ENCODE assay signal across 9 cellular contexts in genomic region chr19:2722541-2723344, GRCh38. TPM values are rescaled to one million over a fixed set of nuclear protein-coding genes. Genes with fewer than 3 reads are reported as not detected.
DNase-seq lines count a peak whose midpoint lies in the region; ATAC-seq and TF ChIP-seq lines count a peak whose summit lies in the region.
"Had no signal": no experiment of that assay in that cellular context is flagged by ENCODE, and none has a peak within 500 bp of the region (broad histone marks: within the 10 kb centered on the region; RNA-seq: fewer than 3 reads in every experiment).

No MANE protein-coding gene starts in this region.

- H4K8ac ChIP-seq in trophoblast cell (ENCODE audit: low read depth, low read length): no peak overlapping the region

- H4K91ac ChIP-seq in trophoblast cell (ENCODE audit: low read depth, low read length): no peak overlapping the region

- H3K9me3 Mint-ChIP-seq in activated CD4-positive, alpha-beta T cell treated with anti-CD3 and anti-CD28 coated beads, Interleukin-2, amount 10 ng/mL, durations not matched to agents 24 days and 14 days: no peaks in the 10 kb centered on the region

- H2BK12ac ChIP-seq in trophoblast cell (ENCODE audit: low read length): no peak overlapping the region

- no peak for ATAC-seq in HG03571 (IDR thresholded peaks at IDR 0.05; ENCODE audit: unreplicated experiment)
- ATAC-seq in HG02885 (IDR thresholded peaks at IDR 0.05; ENCODE audit: poor library complexity, unreplicated experiment): no peak

- no CpG with 5 or more reads among the region's 28 CpGs for WGBS in trophoblast cell (ENCODE audit: extremely low coverage, insufficient coverage, insufficient read length)

- H3K14ac ChIP-seq in trophoblast cell (ENCODE audit: low read length): no peak overlapping the region

- H3K36me3 Mint-ChIP-seq in activated CD4-positive, alpha-beta T cell treated with anti-CD3 and anti-CD28 coated beads, Interleukin-2, amount 10 ng/mL, durations not matched to agents 24 days and 14 days (ENCODE audit: low read depth): no peaks in the 10 kb centered on the region

- H3K27me3 Mint-ChIP-seq in activated CD4-positive, alpha-beta T cell treated with anti-CD3 and anti-CD28 coated beads, Interleukin-2, amount 10 ng/mL, durations not matched to agents 24 days and 14 days: peaks cover 25% of the 10 kb centered on the region

- no peak overlapping the region for H3K27ac ChIP-seq in SJCRH30
- no peak overlapping the region for H3K27ac ChIP-seq in trophoblast cell (ENCODE audit: low read depth, low read length)

- no peak overlapping the region for H3K18ac ChIP-seq in trophoblast cell (ENCODE audit: low read length)

- H3K4me3 Mint-ChIP-seq in activated CD4-positive, alpha-beta T cell treated with anti-CD3 and anti-CD28 coated beads, Interleukin-2, amount 10 ng/mL, durations not matched to agents 24 days and 14 days: no peak overlapping the region

- H2AFZ ChIP-seq in trophoblast cell (ENCODE audit: insufficient read depth, low read length, poor library complexity): no peak overlapping the region

- H3K4me3 ChIP-seq in SJCRH30: peak overlapping the region; percentile 33
- no peak overlapping the region for H3K4me3 ChIP-seq in fibroblast of the aortic adventitia (ENCODE audit: low read depth, low read length)
- no peak overlapping the region for H3K4me3 ChIP-seq in trophoblast cell (ENCODE audit: low read depth, low read length)

- H3K23ac ChIP-seq in trophoblast cell (ENCODE audit: low read length): no peak overlapping the region

- no peak overlapping the region for H3K9ac ChIP-seq in trophoblast cell (ENCODE audit: low read length)

- TF ChIP-seq CTCF in fibroblast of the aortic adventitia (IDR thresholded peaks at IDR 0.05; ENCODE audit: insufficient read depth, low read length): no peak

- no peak overlapping the region for H3K4ac ChIP-seq in trophoblast cell (ENCODE audit: low read depth, low read length)

- peaks cover 2% of the 10 kb centered on the region; the same call in 1 of the 2 replicates for H3K27me3 ChIP-seq in SJCRH30
- peaks cover 32% of the 10 kb centered on the region for H3K27me3 ChIP-seq in trophoblast cell (ENCODE audit: insufficient read depth, low read length)

- H3K27ac Mint-ChIP-seq in activated CD4-positive, alpha-beta T cell treated with anti-CD3 and anti-CD28 coated beads, Interleukin-2, amount 10 ng/mL, durations not matched to agents 24 days and 14 days: no peak overlapping the region

- no peak overlapping the region for H2AK5ac ChIP-seq in trophoblast cell (ENCODE audit: low read length)

- no peaks in the 10 kb centered on the region for H3K79me2 ChIP-seq in trophoblast cell (ENCODE audit: control insufficient read depth, insufficient read depth, low read length, poor library complexity)

- peak; percentile 83 for DNase-seq in ELR (ENCODE audit: low read depth)
- peak; percentile 60 to 63 for DNase-seq in SJCRH30
- peak; percentile 82 for DNase-seq in fibroblast of the aortic adventitia (ENCODE audit: low read depth)
- peak; percentile 50 to 70 for DNase-seq in trophoblast cell
- DNase-seq in NCI-H1105 (lab: John Stamatoyannopoulos, UW): no peak
- no peak for DNase-seq in activated CD4-positive, alpha-beta T cell treated with anti-CD3 and anti-CD28 coated beads, Interleukin-2, amount 10 ng/mL, durations not matched to agents 24 days and 14 days
- DNase-seq: activated T-cell treated with anti-CD3 and anti-CD28 coated beads for 4 hours had no signal

- no peak overlapping the region for H4K12ac ChIP-seq in trophoblast cell (ENCODE audit: low read depth, low read length)

- no peak overlapping the region for H2BK5ac ChIP-seq in trophoblast cell (ENCODE audit: low read depth, low read length, poor library complexity)

- H3K36me3 ChIP-seq in SJCRH30 (no peaks in the 10 kb centered on the region), trophoblast cell (ENCODE audit: control insufficient read depth in 1 of 2, insufficient read depth in 2 of 2, low read length in 2 of 2) (no peaks in the 10 kb centered on the region)

- H3K4me2 ChIP-seq in trophoblast cell (ENCODE audit: low read length): no peak overlapping the region

- no peaks in the 10 kb centered on the region for H3K4me1 ChIP-seq in SJCRH30
- peaks cover 4 to 8% of the 10 kb centered on the region in 2 experiments for H3K4me1 ChIP-seq in trophoblast cell (ENCODE audit: control insufficient read depth in 1 of 2, insufficient read depth in 2 of 2, low read length in 2 of 2)

- no peak overlapping the region for H2BK120ac ChIP-seq in trophoblast cell (ENCODE audit: insufficient read depth, low read length, poor library complexity)

- no peaks in the 10 kb centered on the region for H3K79me1 ChIP-seq in trophoblast cell (ENCODE audit: low read length)

- no peaks in the 10 kb centered on the region for H3K4me1 Mint-ChIP-seq in activated CD4-positive, alpha-beta T cell treated with anti-CD3 and anti-CD28 coated beads, Interleukin-2, amount 10 ng/mL, durations not matched to agents 24 days and 14 days

- H3K9me3 ChIP-seq in SJCRH30 (replicated peaks): no peaks in the 10 kb centered on the region
- H3K9me3 ChIP-seq in trophoblast cell (ENCODE audit: insufficient read depth, low read depth, low read length): peaks cover 6% of the 10 kb centered on the region

- intact Hi-C loops in activated CD4-positive, alpha-beta T cell treated with anti-CD3 and anti-CD28 coated beads, Interleukin-2, amount 10 ng/mL, durations not matched to agents 24 days and 14 days (cut with micrococcal nuclease): no loop called here

RNA-seq across cellular contexts. Expression of gene DIRAS1, which starts 1.6 kb away (rescaled TPM):
- total RNA-seq in SJCRH30 (2014; rRNA removed; shearing (Covaris generic)): not detected in 2 replicates
- 3.9 and 14.9 TPM in 2 replicates for total RNA-seq in fibroblast of the aortic adventitia (ENCODE audit: low replicate concordance)
- polyA plus RNA-seq in trophoblast cell (2013): 0.25 and 0.42 TPM in 2 replicates
- total RNA-seq in activated CD4-positive, alpha-beta T cell treated with anti-CD3 and anti-CD28 coated beads, Interleukin-2, amount 10 ng/mL, durations not matched to agents 24 days and 14 days: 0.16 TPM in 1 of 2 replicates, not detected in the other

RNA-seq across cellular contexts. Expression of gene SLC39A3, which starts 17.1 kb away (rescaled TPM):
- total RNA-seq in SJCRH30 (2014; rRNA removed; shearing (Covaris generic)): 18.7 and 19.5 TPM in 2 replicates
- 28.4 and 47.8 TPM in 2 replicates for total RNA-seq in fibroblast of the aortic adventitia (ENCODE audit: low replicate concordance)
- polyA plus RNA-seq in trophoblast cell (2013): 22.5 and 23.8 TPM in 2 replicates
- 48.8 and 52.2 TPM in 2 replicates for total RNA-seq in activated CD4-positive, alpha-beta T cell treated with anti-CD3 and anti-CD28 coated beads, Interleukin-2, amount 10 ng/mL, durations not matched to agents 24 days and 14 days

RNA-seq across cellular contexts. Expression of gene GNG7, which starts 20.2 kb away (rescaled TPM):
- not detected in 2 replicates for total RNA-seq in SJCRH30 (2014; rRNA removed; shearing (Covaris generic))
- 0.45 and 0.65 TPM in 2 replicates for total RNA-seq in fibroblast of the aortic adventitia (ENCODE audit: low replicate concordance)
- polyA plus RNA-seq in trophoblast cell (2013): 2.2 and 2.4 TPM in 2 replicates
- 0.07 and 0.09 TPM in 2 replicates for total RNA-seq in activated CD4-positive, alpha-beta T cell treated with anti-CD3 and anti-CD28 coated beads, Interleukin-2, amount 10 ng/mL, durations not matched to agents 24 days and 14 days

Comparison
In these comparisons a context has a peak if more than half of its experiments do, and no peak if none do; other contexts are left out.
1. DNase-seq: peak in ELR (single experiment), SJCRH30 (2 of 2), fibroblast of the aortic adventitia (single experiment) and trophoblast cell (2 of 2); none in NCI-H1105 (single experiment) and activated CD4-positive, alpha-beta T cell treated with anti-CD3 and anti-CD28 coated beads, Interleukin-2, amount 10 ng/mL, durations not matched to agents 24 days and 14 days (single experiment).